In genomic region chr1:56370513-56370912, GRCh38 we compare ENCODE assay signal across 25 cellular contexts.
"Had no signal": no experiment of that assay in that cellular context is flagged by ENCODE, and none has a peak within 500 bp of the region (broad histone marks: within the 10 kb centered on the region; RNA-seq: fewer than 3 reads in every experiment).

No MANE protein-coding gene starts in this region.

- H3K9ac ChIP-seq: KMS-11 had no signal

- H3K27me3 ChIP-seq: brain microvascular endothelial cell, cardiac muscle cell had no signal

- H3K4me3 ChIP-seq: cardiac muscle cell, SK-N-MC had no signal

- H3K27ac ChIP-seq: brain microvascular endothelial cell, cardiac muscle cell, KMS-11, SK-N-MC had no signal

- H3K36me3 ChIP-seq: brain microvascular endothelial cell, cardiac muscle cell had no signal

- H3K4me2 ChIP-seq: KMS-11 had no signal

- DNase-seq: activated CD4-positive, alpha-beta memory T cell treated with anti-CD3 and anti-CD28 coated beads, Interleukin-2, amount 10 ng/mL, durations not matched to agents 7 days and 5 days; activated CD4-positive, alpha-beta T cell treated with anti-CD3 and anti-CD28 coated beads for 36 hours; activated CD4-positive, alpha-beta T cell treated with anti-CD3 and anti-CD28 coated beads, Interleukin-2, amount 50 U/mL, for 1 hour; activated gamma-delta T cell; activated naive CD4-positive, alpha-beta T cell treated with anti-CD3 and anti-CD28 coated beads for 36 hours; activated T-cell treated with anti-CD3 and anti-CD28 coated beads for 4 hours; activated T-cell treated with anti-CD3 and anti-CD28 coated beads, Interleukin-2, amount 50 U/mL, for 48 hours; brain microvascular endothelial cell; NCI-H1092; NCI-H1417; NCI-H1694; NCI-H2029; NCI-H2107; NCI-H2227 treated with DMSO at 0.1 percent for 48 hours; NCI-H446 treated with DMSO at 0.1 percent for 48 hours; NCI-H524 treated with DMSO at 0.1 percent for 48 hours; NCI-H82; OCI-M1; RPMI8226; T-cell; T-helper 2 cell; T1000 had no signal
